ENCODE assay signal across 1 cellular context in the genomic region with DNA sequence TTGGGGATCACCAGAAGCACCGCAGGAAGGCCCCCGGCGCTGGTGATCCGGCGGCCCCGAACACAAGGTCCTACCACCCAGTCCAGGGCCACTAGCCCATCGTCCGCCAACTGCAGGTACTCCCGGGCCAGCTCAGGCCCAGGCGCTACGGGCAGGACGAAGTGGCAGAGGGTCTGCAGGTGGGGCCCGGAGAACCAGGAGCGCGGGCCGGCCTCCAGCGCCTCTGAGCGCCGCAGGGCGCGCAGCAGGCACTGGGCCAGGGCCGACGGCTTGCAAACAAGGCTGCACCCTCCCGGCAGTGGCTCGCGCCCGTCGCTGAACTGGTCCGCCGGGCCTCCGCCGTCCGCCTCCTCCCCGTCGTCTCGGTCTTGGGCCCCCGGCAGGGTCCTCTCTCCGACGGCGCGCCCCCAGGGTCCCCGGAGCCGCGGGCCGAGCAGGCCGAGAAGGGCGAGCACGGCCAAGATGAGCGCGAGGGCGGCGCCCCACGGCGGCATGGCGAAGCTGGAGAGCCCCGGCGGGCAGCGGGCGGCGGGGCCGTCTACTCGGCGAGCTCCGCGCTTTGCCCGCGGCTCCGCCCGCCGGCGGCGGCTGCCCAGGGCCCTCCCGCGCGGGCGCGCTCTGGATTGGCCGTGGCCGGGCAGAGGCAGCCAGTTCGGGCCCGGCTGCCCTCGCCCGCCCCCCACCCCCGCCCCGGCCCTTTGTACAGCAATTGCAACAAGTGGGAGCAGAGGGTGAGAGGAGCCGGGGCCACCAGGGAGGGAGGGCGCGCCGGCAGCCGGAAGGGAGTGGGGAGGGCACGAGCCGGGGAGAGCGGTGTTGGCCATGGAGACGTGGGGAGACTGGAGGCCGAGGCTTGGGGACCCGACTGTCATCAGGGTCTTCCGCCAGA.
TF ChIP-seq lines count a peak whose summit lies in the region.

A gene with protein sequence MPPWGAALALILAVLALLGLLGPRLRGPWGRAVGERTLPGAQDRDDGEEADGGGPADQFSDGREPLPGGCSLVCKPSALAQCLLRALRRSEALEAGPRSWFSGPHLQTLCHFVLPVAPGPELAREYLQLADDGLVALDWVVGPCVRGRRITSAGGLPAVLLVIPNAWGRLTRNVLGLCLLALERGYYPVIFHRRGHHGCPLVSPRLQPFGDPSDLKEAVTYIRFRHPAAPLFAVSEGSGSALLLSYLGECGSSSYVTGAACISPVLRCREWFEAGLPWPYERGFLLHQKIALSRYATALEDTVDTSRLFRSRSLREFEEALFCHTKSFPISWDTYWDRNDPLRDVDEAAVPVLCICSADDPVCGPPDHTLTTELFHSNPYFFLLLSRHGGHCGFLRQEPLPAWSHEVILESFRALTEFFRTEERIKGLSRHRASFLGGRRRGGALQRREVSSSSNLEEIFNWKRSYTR (minus strand): TSS at position 565 of the 889 bp plus-strand sequence. CDS start 71 bp downstream, at position 494.

TF ChIP-seq in HepG2, 621 proteins besides CTCF, POLR2A, EP300 and RAD21 (continued from another document and continues in another):
- no peak for TF ChIP-seq ZNF318 (CRISPR knock-in tag; IDR thresholded peaks at IDR 0.05)
- no peak for TF ChIP-seq NR3C1 (CRISPR knock-in tag; IDR thresholded peaks at IDR 0.05)
- no peak for TF ChIP-seq ZNF543 (CRISPR knock-in tag; IDR thresholded peaks at IDR 0.05)
- no peak for TF ChIP-seq ZBTB4 (CRISPR knock-in tag; IDR thresholded peaks at IDR 0.05; ENCODE audit: borderline replicate concordance)
- 0 out of 2 replicates have a peak, but pooled peaks have one; percentile 40 for TF ChIP-seq ATF7-NPFF (CRISPR knock-in tag; IDR thresholded peaks at IDR 0.05; ENCODE audit: low read depth)
- TF ChIP-seq MYNN (CRISPR knock-in tag; IDR thresholded peaks at IDR 0.05; ENCODE audit: low read depth): 0 out of 2 replicates have a peak, but pooled peaks have one; percentile 41
- 0 out of 2 replicates have a peak, but pooled peaks have one; percentile 34 for TF ChIP-seq MEIS2 (CRISPR knock-in tag; IDR thresholded peaks at IDR 0.05)
- TF ChIP-seq U2AF2 (IDR thresholded peaks at IDR 0.05; ENCODE audit: low read depth, low read length): no peak
- no peak for TF ChIP-seq HNRNPLL (IDR thresholded peaks at IDR 0.05; ENCODE audit: low read depth, low read length, poor library complexity, severe bottlenecking)
- TF ChIP-seq, protein P1, sequence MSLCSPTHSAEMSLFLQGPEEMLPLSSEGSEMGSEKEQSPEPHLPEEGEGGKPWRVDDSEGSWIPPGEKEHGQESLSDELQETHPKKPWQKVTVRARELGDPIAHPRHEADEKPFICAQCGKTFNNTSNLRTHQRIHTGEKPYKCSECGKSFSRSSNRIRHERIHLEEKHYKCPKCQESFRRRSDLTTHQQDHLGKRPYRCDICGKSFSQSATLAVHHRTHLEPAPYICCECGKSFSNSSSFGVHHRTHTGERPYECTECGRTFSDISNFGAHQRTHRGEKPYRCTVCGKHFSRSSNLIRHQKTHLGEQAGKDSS (CRISPR knock-in tag; IDR thresholded peaks at IDR 0.05; ENCODE audit: borderline replicate concordance, low read depth): no peak
- TF ChIP-seq ZNF10 (CRISPR knock-in tag; IDR thresholded peaks at IDR 0.05; ENCODE audit: borderline replicate concordance, low read depth): no peak
- TF ChIP-seq ZC3H4 (CRISPR knock-in tag; IDR thresholded peaks at IDR 0.05; ENCODE audit: borderline replicate concordance): no peak
- peak; percentile 75; the same call in 1 of the 2 replicates for TF ChIP-seq NFKB2 (CRISPR knock-in tag; IDR thresholded peaks at IDR 0.05; ENCODE audit: borderline replicate concordance)
- no peak for TF ChIP-seq MLX (CRISPR knock-in tag; IDR thresholded peaks at IDR 0.05)
- TF ChIP-seq MAF1 (CRISPR knock-in tag; IDR thresholded peaks at IDR 0.05; ENCODE audit: borderline replicate concordance): no peak
- no peak for TF ChIP-seq ZNF44 (CRISPR knock-in tag; IDR thresholded peaks at IDR 0.05)
- TF ChIP-seq ZNF362 (CRISPR knock-in tag; IDR thresholded peaks at IDR 0.05; ENCODE audit: borderline replicate concordance): no peak
- no peak for TF ChIP-seq ZNF24 (IDR thresholded peaks at IDR 0.05)
- no peak for TF ChIP-seq KLF12 (CRISPR knock-in tag; IDR thresholded peaks at IDR 0.05; ENCODE audit: borderline replicate concordance)
- TF ChIP-seq SMYD3 (CRISPR knock-in tag; IDR thresholded peaks at IDR 0.05): no peak
- TF ChIP-seq ETV6 (CRISPR knock-in tag; conservative IDR thresholded peaks at IDR 0.05): no peak
- TF ChIP-seq SNAPC2 (CRISPR knock-in tag; IDR thresholded peaks at IDR 0.05): peak; percentile 24; the same call in 1 of the 2 replicates
- TF ChIP-seq ZNF761 (CRISPR knock-in tag; conservative IDR thresholded peaks at IDR 0.05): no peak
- 0 out of 2 replicates have a peak, but pooled peaks have one; percentile 23 for TF ChIP-seq POLR2AphosphoS5 (IDR thresholded peaks at IDR 0.05; ENCODE audit: low read depth, low read length)
- TF ChIP-seq, protein P2, sequence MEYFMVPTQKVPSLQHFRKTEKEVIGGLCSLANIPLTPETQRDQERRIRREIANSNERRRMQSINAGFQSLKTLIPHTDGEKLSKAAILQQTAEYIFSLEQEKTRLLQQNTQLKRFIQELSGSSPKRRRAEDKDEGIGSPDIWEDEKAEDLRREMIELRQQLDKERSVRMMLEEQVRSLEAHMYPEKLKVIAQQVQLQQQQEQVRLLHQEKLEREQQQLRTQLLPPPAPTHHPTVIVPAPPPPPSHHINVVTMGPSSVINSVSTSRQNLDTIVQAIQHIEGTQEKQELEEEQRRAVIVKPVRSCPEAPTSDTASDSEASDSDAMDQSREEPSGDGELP (IDR thresholded peaks at IDR 0.05; ENCODE audit: borderline replicate concordance, low read depth): no peak
- TF ChIP-seq NR2F1 (CRISPR knock-in tag; IDR thresholded peaks at IDR 0.05): no peak
- TF ChIP-seq KLF6 (CRISPR knock-in tag; IDR thresholded peaks at IDR 0.05): no peak
- TF ChIP-seq KDM4B (CRISPR knock-in tag; IDR thresholded peaks at IDR 0.05): 0 out of 2 replicates have a peak, but pooled peaks have one; percentile 2
- no peak for TF ChIP-seq ARNTL (CRISPR knock-in tag; IDR thresholded peaks at IDR 0.05)
- TF ChIP-seq ZNF775 (CRISPR knock-in tag; IDR thresholded peaks at IDR 0.05; ENCODE audit: borderline replicate concordance): no peak
- TF ChIP-seq RFX5 (IDR thresholded peaks at IDR 0.05; ENCODE audit: low read depth, low read length): no peak
- TF ChIP-seq ATF7 (IDR thresholded peaks at IDR 0.05): no peak
- TF ChIP-seq ATF7 (CRISPR knock-in tag; IDR thresholded peaks at IDR 0.05): no peak
- no peak for TF ChIP-seq DNMT3B (CRISPR knock-in tag; conservative IDR thresholded peaks at IDR 0.05)
- TF ChIP-seq ADNP (CRISPR knock-in tag; IDR thresholded peaks at IDR 0.05): no peak
- no peak for TF ChIP-seq REST (IDR thresholded peaks at IDR 0.05; ENCODE audit: borderline replicate concordance in 1 of 2, low read depth in 1 of 2, low read length in 2 of 2)
